ENCODE assay signal across 34 cellular contexts in the genomic region with DNA sequence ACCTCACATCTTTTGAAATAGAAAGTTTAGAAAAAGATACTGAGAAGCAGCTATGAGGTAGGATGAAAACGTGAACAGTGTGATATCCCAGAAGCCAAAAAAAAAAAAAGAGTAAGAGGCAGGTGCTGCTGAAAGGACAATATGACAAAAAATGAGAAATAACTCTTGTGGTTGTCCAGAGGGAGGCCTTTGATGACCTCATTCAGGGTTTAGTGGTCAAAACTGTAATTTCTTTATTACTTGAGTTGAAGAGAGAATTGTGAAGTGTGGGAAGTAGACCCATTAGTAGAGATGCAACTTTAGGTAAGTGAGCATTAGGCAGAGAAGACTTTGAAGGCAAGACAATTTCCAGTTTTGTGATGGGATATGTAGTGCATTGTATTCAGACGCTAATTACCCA.
DNase-seq lines count a peak whose midpoint lies in the region; ATAC-seq, FAIRE-seq and TF ChIP-seq lines count a peak whose summit lies in the region.
"Had no signal": no experiment of that assay in that cellular context is flagged by ENCODE, and none has a peak within 500 bp of the region (broad histone marks: within the 10 kb centered on the region; RNA-seq: fewer than 3 reads in every experiment).

No MANE protein-coding gene starts in this region.

- H3K27ac Mint-ChIP-seq in type B pancreatic cell (no peak overlapping the region), immature natural killer cell (no peak overlapping the region)
- H3K27ac Mint-ChIP-seq: activated CD8-positive, alpha-beta memory T cell treated with anti-CD3 and anti-CD28 coated beads, Interleukin-2, amount 10 ng/mL, durations not matched to agents 7 days and 5 days; activated naive CD4-positive, alpha-beta T cell treated with anti-CD3 and anti-CD28 coated beads for 36 hours; activated T-cell treated with anti-CD3 and anti-CD28 coated beads, Interleukin-2, amount 50 U/mL, for 72 hours; CD14-positive monocyte; GM23338; naive thymus-derived CD8-positive, alpha-beta T cell had no signal

- H3K4me1 ChIP-seq in HepG2 (ENCODE audit: insufficient read depth, low read length) (no peaks in the 10 kb centered on the region), right lobe of liver (no peaks in the 10 kb centered on the region)
- H3K4me1 ChIP-seq: lower lobe of right lung, psoas muscle, vagina had no signal

- CTCF ChIA-PET in HepG2 (lab: Yijun Ruan, JAX; ENCODE audit: low intra/inter-chr PET ratio, low total read pairs): no interaction called here

- H3K9me3 ChIP-seq in HepG2 (ENCODE audit: low read length) (no peaks in the 10 kb centered on the region), right lobe of liver (no peaks in the 10 kb centered on the region)
- H3K9me3 ChIP-seq: lower lobe of right lung, psoas muscle, vagina had no signal

- H3K4me3 ChIP-seq in HepG2 (replicated peaks in 1 of 3; ENCODE audit: insufficient read depth in 1 of 3, low read depth in 2 of 3, low read length in 3 of 3) (no peak overlapping the region), right lobe of liver (no peak overlapping the region)
- H3K4me3 ChIP-seq: GM23338, lower lobe of right lung, psoas muscle, vagina had no signal

- no peaks in the 10 kb centered on the region for H4K20me1 ChIP-seq in HepG2 (ENCODE audit: insufficient read depth, low read length)

- in situ Hi-C loops in HepG2 (cut with HindIII; ENCODE audit: extremely low pct_ligation_motif_present, low pct_unique_long_range_greater_than_20kb): no loop called here

- no peaks in the 10 kb centered on the region for H3K36me3 Mint-ChIP-seq in type B pancreatic cell
- H3K36me3 Mint-ChIP-seq in immature natural killer cell: no peaks in the 10 kb centered on the region
- H3K36me3 Mint-ChIP-seq: activated CD8-positive, alpha-beta memory T cell treated with anti-CD3 and anti-CD28 coated beads, Interleukin-2, amount 10 ng/mL, durations not matched to agents 7 days and 5 days; CD14-positive monocyte; naive thymus-derived CD8-positive, alpha-beta T cell had no signal

- no peak overlapping the region for H3K9ac ChIP-seq in HepG2 (ENCODE audit: insufficient read depth, low read depth, low read length)

- H3K4me1 Mint-ChIP-seq in type B pancreatic cell (ENCODE audit: unreplicated experiment): no peaks in the 10 kb centered on the region
- no peaks in the 10 kb centered on the region for H3K4me1 Mint-ChIP-seq in immature natural killer cell
- H3K4me1 Mint-ChIP-seq: activated CD8-positive, alpha-beta memory T cell treated with anti-CD3 and anti-CD28 coated beads, Interleukin-2, amount 10 ng/mL, durations not matched to agents 7 days and 5 days; CD14-positive monocyte; GM23338; naive thymus-derived CD8-positive, alpha-beta T cell had no signal

- no peak for TF ChIP-seq EP300 in HepG2 (IDR thresholded peaks at IDR 0.05; ENCODE audit: low read depth in 2 of 2, low read length in 2 of 2)
- TF ChIP-seq EP300 in HepG2 (CRISPR knock-in tag; IDR thresholded peaks at IDR 0.05; ENCODE audit: borderline replicate concordance): no peak

- TF ChIP-seq POLR2A in HepG2 (IDR thresholded peaks at IDR 0.05; ENCODE audit: insufficient read depth in 1 of 2, low read depth in 2 of 2, low read length in 2 of 2): no peak
- TF ChIP-seq POLR2A in right lobe of liver (IDR thresholded peaks at IDR 0.05): no peak

- H2AFZ ChIP-seq in HepG2 (ENCODE audit: low read length): no peak overlapping the region
- H2AFZ ChIP-seq: GM23338 had no signal

- no peak for ATAC-seq in HepG2
- no peak for ATAC-seq in right lobe of liver
- ATAC-seq in HG02759 (IDR thresholded peaks at IDR 0.05; ENCODE audit: unreplicated experiment): peak; percentile 65
- ATAC-seq in HG03439 (IDR thresholded peaks at IDR 0.05; ENCODE audit: unreplicated experiment): peak; percentile 70
- no peak for ATAC-seq in GM21723 (IDR thresholded peaks at IDR 0.05; ENCODE audit: unreplicated experiment)
- no peak for ATAC-seq in GM19397 (IDR thresholded peaks at IDR 0.05; ENCODE audit: unreplicated experiment)
- ATAC-seq: activated CD8-positive, alpha-beta memory T cell treated with anti-CD3 and anti-CD28 coated beads, Interleukin-2, amount 10 ng/mL, durations not matched to agents 7 days and 5 days; activated T-cell treated with anti-CD3 and anti-CD28 coated beads, Interleukin-2, amount 50 U/mL, for 72 hours; GM23338; lower lobe of right lung; naive thymus-derived CD8-positive, alpha-beta T cell; psoas muscle had no signal

- H3K27me3 ChIP-seq in HepG2 (ENCODE audit: control insufficient read depth in 1 of 2, insufficient read depth in 2 of 2, low read length in 2 of 2) (no peaks in the 10 kb centered on the region), right lobe of liver (no peaks in the 10 kb centered on the region)
- H3K27me3 ChIP-seq: vagina had no signal

- H3K4me3 Mint-ChIP-seq in type B pancreatic cell: no peak overlapping the region
- no peak overlapping the region for H3K4me3 Mint-ChIP-seq in immature natural killer cell
- H3K4me3 Mint-ChIP-seq: activated CD8-positive, alpha-beta memory T cell treated with anti-CD3 and anti-CD28 coated beads, Interleukin-2, amount 10 ng/mL, durations not matched to agents 7 days and 5 days; activated naive CD4-positive, alpha-beta T cell treated with anti-CD3 and anti-CD28 coated beads for 36 hours; activated T-cell treated with anti-CD3 and anti-CD28 coated beads, Interleukin-2, amount 50 U/mL, for 72 hours; CD14-positive monocyte; GM23338; naive thymus-derived CD8-positive, alpha-beta T cell had no signal

- WGBS in HepG2 (ENCODE audit: low lambda C conversion rate): 0% methylated on average over 2 of the region's 2 CpGs
- 43% methylated on average over 2 of the region's 2 CpGs for WGBS in right lobe of liver (ENCODE audit: insufficient coverage, low coverage, low lambda C conversion rate, missing lambda C conversion rate)

- no peak for TF ChIP-seq RAD21 in HepG2 (CRISPR knock-in tag; IDR thresholded peaks at IDR 0.05)

- POLR2A ChIA-PET in HepG2 (lab: Yijun Ruan, JAX): no interaction called here

- H3K36me3 ChIP-seq in HepG2 (replicated peaks in 1 of 2; ENCODE audit: control insufficient read depth in 1 of 2, insufficient read depth in 2 of 2, low read length in 2 of 2) (no peaks in the 10 kb centered on the region), right lobe of liver (no peaks in the 10 kb centered on the region)
- H3K36me3 ChIP-seq: lower lobe of right lung, vagina had no signal

- no peak overlapping the region for H3K4me2 ChIP-seq in HepG2 (ENCODE audit: low read depth, low read length)
- H3K4me2 ChIP-seq: GM23338 had no signal

- H3K9me3 Mint-ChIP-seq in type B pancreatic cell: no peaks in the 10 kb centered on the region
- H3K9me3 Mint-ChIP-seq in immature natural killer cell: peaks cover 0 to 7% (median 4%) of the 10 kb centered on the region in 6 donors
- H3K9me3 Mint-ChIP-seq: activated naive CD4-positive, alpha-beta T cell treated with anti-CD3 and anti-CD28 coated beads for 36 hours; activated T-cell treated with anti-CD3 and anti-CD28 coated beads, Interleukin-2, amount 50 U/mL, for 72 hours; CD14-positive monocyte; GM23338; naive thymus-derived CD8-positive, alpha-beta T cell had no signal

- no peaks in the 10 kb centered on the region for H3K27me3 Mint-ChIP-seq in type B pancreatic cell
- no peaks in the 10 kb centered on the region for H3K27me3 Mint-ChIP-seq in immature natural killer cell (ENCODE audit: low read depth in 3 of 3)
- H3K27me3 Mint-ChIP-seq: activated CD8-positive, alpha-beta memory T cell treated with anti-CD3 and anti-CD28 coated beads, Interleukin-2, amount 10 ng/mL, durations not matched to agents 7 days and 5 days; naive thymus-derived CD8-positive, alpha-beta T cell had no signal

- BruUV-seq in HepG2 (replicated peaks; lab: Mats Ljungman, UMichigan): no TSS peak

- TF ChIP-seq CTCF in HepG2 (CRISPR knock-in tag; IDR thresholded peaks at IDR 0.05): no peak
- TF ChIP-seq CTCF in right lobe of liver (IDR thresholded peaks at IDR 0.05): no peak
- TF ChIP-seq CTCF in type B pancreatic cell (conservative IDR thresholded peaks at IDR 0.05): no peak

- DNase-seq in HepG2 (ENCODE audit: low spot score) (no peak), right lobe of liver (no peak), type B pancreatic cell (ENCODE audit: extremely low spot score, unreplicated experiment) (no peak), immature natural killer cell (no peak)
- DNase-seq: activated CD4-positive, CD25-positive, alpha-beta regulatory T cell; activated CD8-positive, alpha-beta memory T cell treated with anti-CD3 and anti-CD28 coated beads, Interleukin-2, amount 10 ng/mL, durations not matched to agents 7 days and 5 days; activated naive CD4-positive, alpha-beta T cell treated with anti-CD3 and anti-CD28 coated beads for 36 hours; activated T-cell treated with anti-CD3 and anti-CD28 coated beads, Interleukin-2, amount 50 U/mL, for 72 hours; Calu3; DND-41; effector CD4-positive, alpha-beta T cell; Karpas-422; kidney; lower lobe of right lung; naive thymus-derived CD8-positive, alpha-beta T cell; NCI-H1436 treated with DMSO at 0.1 percent for 48 hours; NCI-H2107; NCI-H446; NCI-H82; occipital lobe; psoas muscle; RPMI8226; stimulated activated CD4-positive, alpha-beta T cell treated with anti-CD3 and anti-CD28 coated beads, Interleukin-15, amount 100 ng/mL, for 24 hours; stimulated activated naive CD4-positive, alpha-beta T cell treated with Interleukin-2 at 50 U/mL for 16 hours; T-helper 1 cell had no signal

- intact Hi-C loops in HepG2 (cut with micrococcal nuclease; ENCODE audit: unreplicated experiment) (no loop called here), right lobe of liver (cut with DNase I) (no loop called here)

- H3K79me2 ChIP-seq in HepG2 (ENCODE audit: insufficient read depth, low read length): no peaks in the 10 kb centered on the region

- H3K27ac ChIP-seq in HepG2 (ENCODE audit: extremely low read length, insufficient read depth, low read length): no peak overlapping the region
- H3K27ac ChIP-seq in right lobe of liver: no peak overlapping the region
- H3K27ac ChIP-seq: 22Rv1, epithelial cell of prostate, lower lobe of right lung, psoas muscle, vagina had no signal

- FAIRE-seq in HepG2 (lab: Jason Lieb, UNC): no peak
- FAIRE-seq: kidney had no signal

TF ChIP-seq in HepG2, 621 proteins besides CTCF, POLR2A, EP300 and RAD21:
- TF ChIP-seq ZNF619 (CRISPR knock-in tag; IDR thresholded peaks at IDR 0.05) (no peak), MED13 (CRISPR knock-in tag; IDR thresholded peaks at IDR 0.05) (no peak), ATF7 (IDR thresholded peaks at IDR 0.05) (0 out of 2 replicates have a peak, but pooled peaks have one; percentile 8), ATF7 (CRISPR knock-in tag; IDR thresholded peaks at IDR 0.05) (no peak), ZBTB42 (CRISPR knock-in tag; IDR thresholded peaks at IDR 0.05) (no peak)

Comparison
In these comparisons a context has a peak if more than half of its experiments do, and no peak if none do; other contexts are left out.
1. ATAC-seq: peak in HG02759 (single experiment) and HG03439 (single experiment); none in HepG2 (single experiment), right lobe of liver (0 of 4), GM21723 (single experiment) and GM19397 (single experiment).